Comparison of ENCODE assay signal across 8 cellular contexts in the genomic region with DNA sequence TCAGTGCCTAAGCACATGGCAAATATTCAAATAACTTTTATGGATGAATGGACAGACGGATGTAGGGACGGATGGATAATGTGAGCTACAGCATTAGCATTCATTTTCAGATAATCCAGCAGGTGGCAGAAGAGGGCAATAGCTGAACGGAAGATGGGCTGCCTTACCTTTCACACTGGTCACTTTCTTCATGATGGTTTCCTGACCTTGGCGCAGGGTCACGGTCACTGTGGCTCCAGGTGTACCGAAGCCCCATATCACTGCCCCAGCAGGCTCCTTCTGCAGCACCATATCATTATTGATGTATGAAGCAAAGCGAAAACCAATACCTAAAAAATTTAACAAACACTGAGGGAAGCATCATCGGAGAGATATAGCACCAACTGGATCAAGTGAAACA. TPM values are rescaled to one million over a fixed set of nuclear protein-coding genes. Genes with fewer than 3 reads are reported as not detected.
A peak's percentile ranks its signal among the peaks of the same experiment; 100 is the strongest.
DNase-seq lines count a peak whose midpoint lies in the region; ATAC-seq, FAIRE-seq and TF ChIP-seq lines count a peak whose summit lies in the region.

No MANE protein-coding gene starts in this region.

- no peak overlapping the region for H2AK5ac ChIP-seq in IMR-90 (ENCODE audit: low read depth, low read length)

- no peaks in the 10 kb centered on the region for H3K9me3 Mint-ChIP-seq in stimulated activated naive CD8-positive, alpha-beta T cell treated with anti-CD3 and anti-CD28 coated beads, Interleukin-15, amount 100 ng/mL, for 72 hours

- H3K4ac ChIP-seq in IMR-90 (ENCODE audit: low read depth, low read length), result no peak overlapping the region

- H2BK20ac ChIP-seq in IMR-90 (ENCODE audit: low read depth, low read length), result no peak overlapping the region

- no peaks in the 10 kb centered on the region for H3K9me1 ChIP-seq in IMR-90 (ENCODE audit: insufficient read depth, low read length)

- H3K27ac ChIP-seq in C4-2B, result no peak overlapping the region
- H3K27ac ChIP-seq in IMR-90 (ENCODE audit: insufficient read depth, low read length), result no peak overlapping the region

- peak; percentile 92 for TF ChIP-seq CTCF in C4-2B (conservative IDR thresholded peaks at IDR 0.05)
- peak; percentile 82 for TF ChIP-seq CTCF in IMR-90 (conservative IDR thresholded peaks at IDR 0.05; ENCODE audit: low read depth, low read length)

- H3K36me3 ChIP-seq in IMR-90 (ENCODE audit: control insufficient read depth, insufficient read depth, low read length), result no peaks in the 10 kb centered on the region; the same call in 1 of the 2 replicates

- no TSS peak for BruUV-seq in IMR-90 (replicated peaks; lab: Mats Ljungman, UMichigan)

- no peak overlapping the region for H4K5ac ChIP-seq in IMR-90 (ENCODE audit: low read depth, low read length)

- TF ChIP-seq POLR2A in IMR-90 (IDR thresholded peaks at IDR 0.05; ENCODE audit: low read depth, low read length), result no peak

- intact Hi-C loops in IMR-90 (cut with micrococcal nuclease), result loop anchor here (1.0 kb wide), 3 partner anchors 94 to 168 kb away; no protein-coding TSS in a partner anchor

- H4K20me1 ChIP-seq in IMR-90 (ENCODE audit: insufficient read depth, low read length), result no peaks in the 10 kb centered on the region

- H2BK15ac ChIP-seq in IMR-90 (ENCODE audit: low read depth, low read length), result no peak overlapping the region

- H3K56ac ChIP-seq in IMR-90 (ENCODE audit: extremely low read depth, insufficient read depth, low read length), result no peak overlapping the region

- no peak overlapping the region for H3K9ac ChIP-seq in IMR-90 (ENCODE audit: low read depth, low read length)

- POLR2A ChIA-PET in IMR-90 (lab: Charles Lee; ENCODE audit: unreplicated experiment), result interaction anchor here (1.0 kb wide), 1 partner anchor 124 kb away, joined by 3 read pairs; no protein-coding TSS in a partner anchor

- no peak overlapping the region for H4K8ac ChIP-seq in IMR-90 (ENCODE audit: low read depth in 2 of 2, low read length in 2 of 2)

- ATAC-seq in GM18508 (IDR thresholded peaks at IDR 0.05; ENCODE audit: insufficient read depth, unreplicated experiment) (peak; percentile 31), IMR-90 (ENCODE audit: low read depth) (peak; percentile 30), HG03520 (IDR thresholded peaks at IDR 0.05; ENCODE audit: unreplicated experiment) (no peak)
- peak; percentile 22 for ATAC-seq in stimulated activated naive CD8-positive, alpha-beta T cell treated with anti-CD3 and anti-CD28 coated beads, Interleukin-15, amount 100 ng/mL, for 72 hours

- no peak overlapping the region for H3K14ac ChIP-seq in IMR-90 (replicated peaks; ENCODE audit: low read depth, low read length)

- no peaks in the 10 kb centered on the region for H3K27me3 Mint-ChIP-seq in stimulated activated naive CD8-positive, alpha-beta T cell treated with anti-CD3 and anti-CD28 coated beads, Interleukin-15, amount 100 ng/mL, for 72 hours

- DNase-seq in IMR-90 (peak; percentile 54), RCC 7860 (ENCODE audit: low spot score) (peak; percentile 49), amniotic stem cell (lab: John Stamatoyannopoulos, UW) (peak; percentile 5), iris pigment epithelial cell (ENCODE audit: low read depth) (peak; percentile 50)
- DNase-seq in stimulated activated naive CD8-positive, alpha-beta T cell treated with anti-CD3 and anti-CD28 coated beads, Interleukin-15, amount 100 ng/mL, for 72 hours, result peak; percentile 37 to 38

- peak; percentile 91 for TF ChIP-seq RAD21 in IMR-90 (IDR thresholded peaks at IDR 0.05; ENCODE audit: low read length)

- no peak for FAIRE-seq in RCC 7860 (lab: Jason Lieb, UNC)

- H3K4me1 ChIP-seq in IMR-90 (ENCODE audit: control insufficient read depth, insufficient read depth, low read length), result peaks cover 3% of the 10 kb centered on the region; the same call in 1 of the 2 replicates

- dilution Hi-C loops in IMR-90 (cut with HindIII; ENCODE audit: low sequenced_read_pairs, unreplicated experiment), result no loop called here

- no peaks in the 10 kb centered on the region for H3K9me3 ChIP-seq in IMR-90 (ENCODE audit: control insufficient read depth, insufficient read depth, low read length)

- no peak overlapping the region for H3K23ac ChIP-seq in IMR-90 (ENCODE audit: low read depth, low read length)

- H3K4me3 ChIP-seq in IMR-90 (ENCODE audit: insufficient read depth, low read depth, low read length), result no peak overlapping the region

- peaks cover 32% of the 10 kb centered on the region for H3K4me1 Mint-ChIP-seq in stimulated activated naive CD8-positive, alpha-beta T cell treated with anti-CD3 and anti-CD28 coated beads, Interleukin-15, amount 100 ng/mL, for 72 hours

- in situ Hi-C loops in IMR-90 (cut with MboI; ENCODE audit: low sequenced_read_pairs), result loop anchor here (25.0 kb wide), 1 partner anchor 743 kb away; no protein-coding TSS in a partner anchor

- no peaks in the 10 kb centered on the region for H3K27me3 ChIP-seq in IMR-90 (ENCODE audit: control insufficient read depth, insufficient read depth, low read length)

- no peak overlapping the region for H3K4me3 Mint-ChIP-seq in stimulated activated naive CD8-positive, alpha-beta T cell treated with anti-CD3 and anti-CD28 coated beads, Interleukin-15, amount 100 ng/mL, for 72 hours

- H4K91ac ChIP-seq in IMR-90 (ENCODE audit: insufficient read depth, low read depth, low read length), result no peak overlapping the region

- CTCF ChIA-PET in IMR-90 (lab: Yijun Ruan, JAX), result interaction anchor here (0.6 to 1.8 kb wide), 5 partner anchors 8 to 145 kb away, joined by 3 to 5 read pairs (median 4); no protein-coding TSS in a partner anchor

- no peak overlapping the region for H2AK9ac ChIP-seq in IMR-90 (replicated peaks; ENCODE audit: low read depth, low read length, poor library complexity)

- H2BK120ac ChIP-seq in IMR-90 (ENCODE audit: low read depth, low read length), result no peak overlapping the region

- peak overlapping the region; percentile 69 for H2AFZ ChIP-seq in IMR-90 (replicated peaks; ENCODE audit: low read length, poor library complexity)

- no peak overlapping the region for H2BK5ac ChIP-seq in IMR-90 (ENCODE audit: low read depth, low read length, poor library complexity, severe bottlenecking)

- H3K18ac ChIP-seq in IMR-90 (ENCODE audit: low read depth, low read length), result no peak overlapping the region

- peaks cover 6 to 11% of the 10 kb centered on the region in 2 experiments; a peak in 3 of 4 replicates for H3K79me1 ChIP-seq in IMR-90 (ENCODE audit: low read depth in 1 of 2, low read length in 2 of 2)

- no peak overlapping the region for H3K27ac Mint-ChIP-seq in stimulated activated naive CD8-positive, alpha-beta T cell treated with anti-CD3 and anti-CD28 coated beads, Interleukin-15, amount 100 ng/mL, for 72 hours

- WGBS in IMR-90 (ENCODE audit: extremely low coverage in 2 of 2, insufficient read length in 1 of 2), 2 experiments, result 4% methylated on average over 3 of the region's 8 CpGs; no CpG with 5 or more reads in 1 of the 2 experiments

- no peak overlapping the region for H3K4me2 ChIP-seq in IMR-90 (ENCODE audit: low read depth, low read length)

TF ChIP-seq in IMR-90, 13 proteins besides CTCF, POLR2A, EP300 and RAD21:
- TF ChIP-seq BHLHE40 (IDR thresholded peaks at IDR 0.05; ENCODE audit: low read depth, low read length) (no peak), SMC3 (IDR thresholded peaks at IDR 0.05; ENCODE audit: low read depth, low read length) (peak; percentile 85)

RNA-seq across cellular contexts. Expression of a gene that starts 4.3 kb away (rescaled TPM):
- 3.3 and 4.7 TPM in 2 replicates for total RNA-seq in IMR-90 (2012; rRNA removed)
- polyA plus RNA-seq in IMR-90 (2012; rRNA removed), result 11.3 and 12.0 TPM in 2 replicates
- 5.8 and 10.3 TPM in 2 replicates for polyA plus RNA-seq in IMR-90 (2012; cell fraction: cytosol; rRNA removed)
- polyA plus RNA-seq in IMR-90 (2012; cell fraction: nucleus; rRNA removed; ENCODE audit: low replicate concordance), result 5.5 and 14.4 TPM in 2 replicates

RNA-seq across cellular contexts. Expression of a gene that starts 4.5 kb away (rescaled TPM):
- total RNA-seq in IMR-90 (2012; rRNA removed), result 9.9 and 14.4 TPM in 2 replicates
- polyA plus RNA-seq in IMR-90 (2012; rRNA removed), result 10.6 and 11.5 TPM in 2 replicates
- 0.75 and 1.3 TPM in 2 replicates for polyA plus RNA-seq in IMR-90 (2012; cell fraction: cytosol; rRNA removed)
- 0.21 and 3.8 TPM in 2 replicates for polyA plus RNA-seq in IMR-90 (2012; cell fraction: nucleus; rRNA removed; ENCODE audit: low replicate concordance)

RNA-seq across cellular contexts. Expression of a gene that starts 46.5 kb away (rescaled TPM):
- 11.9 and 13.3 TPM in 2 replicates for total RNA-seq in IMR-90 (2012; rRNA removed)
- 20.2 and 23.2 TPM in 2 replicates for polyA plus RNA-seq in IMR-90 (2012; rRNA removed)
- polyA plus RNA-seq in IMR-90 (2012; cell fraction: cytosol; rRNA removed), result 7.0 and 10.4 TPM in 2 replicates
- polyA plus RNA-seq in IMR-90 (2012; cell fraction: nucleus; rRNA removed; ENCODE audit: low replicate concordance), result 27.9 and 84.2 TPM in 2 replicates

RNA-seq across cellular contexts. Expression of a gene that starts 58.0 kb away (rescaled TPM):
- total RNA-seq in IMR-90 (2012; rRNA removed), result not detected in 2 replicates
- polyA plus RNA-seq in IMR-90 (2012; rRNA removed), result not detected in 2 replicates
- polyA plus RNA-seq in IMR-90 (2012; cell fraction: cytosol; rRNA removed), result not detected in 2 replicates
- not detected in 2 replicates for polyA plus RNA-seq in IMR-90 (2012; cell fraction: nucleus; rRNA removed; ENCODE audit: low replicate concordance)
